1 cellular context compared by ENCODE assay signal in genomic region chr19:2685204-2685704, GRCh38.
TF ChIP-seq lines count a peak whose summit lies in the region.

No MANE protein-coding gene starts in this region.

TF ChIP-seq in IMR-90, 13 proteins besides CTCF, POLR2A, EP300 and RAD21 (continued from another document):
- TF ChIP-seq CHD1 (IDR thresholded peaks at IDR 0.05; ENCODE audit: low read depth, low read length), result no peak
- no peak for TF ChIP-seq RFX5 (IDR thresholded peaks at IDR 0.05; ENCODE audit: low read depth, low read length)
- no peak for TF ChIP-seq MAZ (IDR thresholded peaks at IDR 0.05; ENCODE audit: borderline replicate concordance, low read depth, low read length)
- TF ChIP-seq RCOR1 (IDR thresholded peaks at IDR 0.05; ENCODE audit: insufficient replicate concordance, low read length), result no peak
- no peak for TF ChIP-seq SMC3 (IDR thresholded peaks at IDR 0.05; ENCODE audit: low read depth, low read length)
- no peak for TF ChIP-seq FOS (IDR thresholded peaks at IDR 0.05; ENCODE audit: low read depth, low read length)
- TF ChIP-seq CEBPB (IDR thresholded peaks at IDR 0.05; ENCODE audit: low read depth, low read length), result no peak
- no peak for TF ChIP-seq MAFK (IDR thresholded peaks at IDR 0.05; ENCODE audit: low read depth, low read length)
- no peak for TF ChIP-seq USF2 (IDR thresholded peaks at IDR 0.05; ENCODE audit: low read depth, low read length)
- TF ChIP-seq, protein P1, sequence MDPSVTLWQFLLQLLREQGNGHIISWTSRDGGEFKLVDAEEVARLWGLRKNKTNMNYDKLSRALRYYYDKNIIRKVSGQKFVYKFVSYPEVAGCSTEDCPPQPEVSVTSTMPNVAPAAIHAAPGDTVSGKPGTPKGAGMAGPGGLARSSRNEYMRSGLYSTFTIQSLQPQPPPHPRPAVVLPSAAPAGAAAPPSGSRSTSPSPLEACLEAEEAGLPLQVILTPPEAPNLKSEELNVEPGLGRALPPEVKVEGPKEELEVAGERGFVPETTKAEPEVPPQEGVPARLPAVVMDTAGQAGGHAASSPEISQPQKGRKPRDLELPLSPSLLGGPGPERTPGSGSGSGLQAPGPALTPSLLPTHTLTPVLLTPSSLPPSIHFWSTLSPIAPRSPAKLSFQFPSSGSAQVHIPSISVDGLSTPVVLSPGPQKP (IDR thresholded peaks at IDR 0.05; ENCODE audit: borderline replicate concordance, low read depth, low read length), result no peak
- no peak for TF ChIP-seq MXI1 (IDR thresholded peaks at IDR 0.05; ENCODE audit: borderline replicate concordance, low read depth, low read length)
